In genomic region chr16:75620326-75621169, GRCh38 we compare ENCODE assay signal across 1 cellular context.
TF ChIP-seq lines count a peak whose summit lies in the region.

No MANE protein-coding gene starts in this region.

TF ChIP-seq in K562, 482 proteins besides CTCF, POLR2A, EP300 and RAD21 (continued from another document and continues in another):
- no peak for TF ChIP-seq ZBTB1 (CRISPR knock-in tag; IDR thresholded peaks at IDR 0.05; ENCODE audit: borderline replicate concordance, low read depth)
- TF ChIP-seq JUND (IDR thresholded peaks at IDR 0.05; ENCODE audit: borderline replicate concordance, low read depth, low read length): peak; percentile 44; the same call in 1 of the 2 replicates
- 0 out of 3 replicates have a peak, but pooled peaks have one; percentile 7 for TF ChIP-seq JUND (tag; IDR thresholded peaks at IDR 0.05; ENCODE audit: borderline replicate concordance, low read depth, low read length)
- TF ChIP-seq, protein P1, sequence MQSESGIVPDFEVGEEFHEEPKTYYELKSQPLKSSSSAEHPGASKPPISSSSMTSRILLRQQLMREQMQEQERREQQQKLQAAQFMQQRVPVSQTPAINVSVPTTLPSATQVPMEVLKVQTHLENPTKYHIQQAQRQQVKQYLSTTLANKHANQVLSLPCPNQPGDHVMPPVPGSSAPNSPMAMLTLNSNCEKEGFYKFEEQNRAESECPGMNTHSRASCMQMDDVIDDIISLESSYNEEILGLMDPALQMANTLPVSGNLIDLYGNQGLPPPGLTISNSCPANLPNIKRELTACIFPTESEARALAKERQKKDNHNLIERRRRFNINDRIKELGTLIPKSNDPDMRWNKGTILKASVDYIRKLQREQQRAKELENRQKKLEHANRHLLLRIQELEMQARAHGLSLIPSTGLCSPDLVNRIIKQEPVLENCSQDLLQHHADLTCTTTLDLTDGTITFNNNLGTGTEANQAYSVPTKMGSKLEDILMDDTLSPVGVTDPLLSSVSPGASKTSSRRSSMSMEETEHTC (IDR thresholded peaks at IDR 0.05): 0 out of 2 replicates have a peak, but pooled peaks have one; percentile 25
- TF ChIP-seq, protein P2, sequence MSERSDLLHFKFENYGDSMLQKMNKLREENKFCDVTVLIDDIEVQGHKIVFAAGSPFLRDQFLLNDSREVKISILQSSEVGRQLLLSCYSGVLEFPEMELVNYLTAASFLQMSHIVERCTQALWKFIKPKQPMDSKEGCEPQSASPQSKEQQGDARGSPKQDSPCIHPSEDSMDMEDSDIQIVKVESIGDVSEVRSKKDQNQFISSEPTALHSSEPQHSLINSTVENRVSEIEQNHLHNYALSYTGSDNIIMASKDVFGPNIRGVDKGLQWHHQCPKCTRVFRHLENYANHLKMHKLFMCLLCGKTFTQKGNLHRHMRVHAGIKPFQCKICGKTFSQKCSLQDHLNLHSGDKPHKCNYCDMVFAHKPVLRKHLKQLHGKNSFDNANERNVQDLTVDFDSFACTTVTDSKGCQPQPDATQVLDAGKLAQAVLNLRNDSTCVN (CRISPR knock-in tag; IDR thresholded peaks at IDR 0.05): no peak
- TF ChIP-seq MEIS2 (IDR thresholded peaks at IDR 0.05; ENCODE audit: partially characterized antibody): peak; percentile 66
- peak; percentile 75 for TF ChIP-seq LEF1 (IDR thresholded peaks at IDR 0.05)
- TF ChIP-seq, protein P3, sequence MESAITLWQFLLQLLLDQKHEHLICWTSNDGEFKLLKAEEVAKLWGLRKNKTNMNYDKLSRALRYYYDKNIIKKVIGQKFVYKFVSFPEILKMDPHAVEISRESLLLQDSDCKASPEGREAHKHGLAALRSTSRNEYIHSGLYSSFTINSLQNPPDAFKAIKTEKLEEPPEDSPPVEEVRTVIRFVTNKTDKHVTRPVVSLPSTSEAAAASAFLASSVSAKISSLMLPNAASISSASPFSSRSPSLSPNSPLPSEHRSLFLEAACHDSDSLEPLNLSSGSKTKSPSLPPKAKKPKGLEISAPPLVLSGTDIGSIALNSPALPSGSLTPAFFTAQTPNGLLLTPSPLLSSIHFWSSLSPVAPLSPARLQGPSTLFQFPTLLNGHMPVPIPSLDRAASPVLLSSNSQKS (CRISPR knock-in tag; IDR thresholded peaks at IDR 0.05): 0 out of 2 replicates have a peak, but pooled peaks have one; percentile 23
- peak; percentile 63 for TF ChIP-seq SMARCE1 (IDR thresholded peaks at IDR 0.05)
- TF ChIP-seq, protein P4, sequence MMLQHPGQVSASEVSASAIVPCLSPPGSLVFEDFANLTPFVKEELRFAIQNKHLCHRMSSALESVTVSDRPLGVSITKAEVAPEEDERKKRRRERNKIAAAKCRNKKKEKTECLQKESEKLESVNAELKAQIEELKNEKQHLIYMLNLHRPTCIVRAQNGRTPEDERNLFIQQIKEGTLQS (IDR thresholded peaks at IDR 0.05): peak; percentile 16; the same call in 1 of the 2 replicates
- TF ChIP-seq, protein P4 (CRISPR knock-in tag; conservative IDR thresholded peaks at IDR 0.05): no peak
- TF ChIP-seq TAF9B (IDR thresholded peaks at IDR 0.05; ENCODE audit: partially characterized antibody): peak; percentile 33
- no peak for TF ChIP-seq HDAC3 (IDR thresholded peaks at IDR 0.05; ENCODE audit: borderline replicate concordance, partially characterized antibody)
- TF ChIP-seq ZBTB17 (CRISPR knock-in tag; IDR thresholded peaks at IDR 0.05): 0 out of 2 replicates have a peak, but pooled peaks have one; percentile 31
- peak in 1 of 2 experiments; percentile 11; a peak in 1 of 4 replicates for TF ChIP-seq MAZ (CRISPR knock-in tag; conservative IDR thresholded peaks at IDR 0.05 in 1 of 2, IDR thresholded peaks at IDR 0.05 in 1 of 2)
- TF ChIP-seq JUNB (CRISPR knock-in tag; conservative IDR thresholded peaks at IDR 0.05): no peak
- TF ChIP-seq ZNF609 (CRISPR knock-in tag; IDR thresholded peaks at IDR 0.05; ENCODE audit: borderline replicate concordance): no peak
- TF ChIP-seq MTA1 (IDR thresholded peaks at IDR 0.05; ENCODE audit: borderline replicate concordance): peak; percentile 70; the same call in 1 of the 2 replicates
- peak; percentile 69 for TF ChIP-seq CBFA2T2 (conservative IDR thresholded peaks at IDR 0.05)
- TF ChIP-seq CCAR2 (IDR thresholded peaks at IDR 0.05; ENCODE audit: low read depth, low read length): no peak
- no peak for TF ChIP-seq PTTG1 (tag; IDR thresholded peaks at IDR 0.05; ENCODE audit: low read depth)
- TF ChIP-seq, protein P5, sequence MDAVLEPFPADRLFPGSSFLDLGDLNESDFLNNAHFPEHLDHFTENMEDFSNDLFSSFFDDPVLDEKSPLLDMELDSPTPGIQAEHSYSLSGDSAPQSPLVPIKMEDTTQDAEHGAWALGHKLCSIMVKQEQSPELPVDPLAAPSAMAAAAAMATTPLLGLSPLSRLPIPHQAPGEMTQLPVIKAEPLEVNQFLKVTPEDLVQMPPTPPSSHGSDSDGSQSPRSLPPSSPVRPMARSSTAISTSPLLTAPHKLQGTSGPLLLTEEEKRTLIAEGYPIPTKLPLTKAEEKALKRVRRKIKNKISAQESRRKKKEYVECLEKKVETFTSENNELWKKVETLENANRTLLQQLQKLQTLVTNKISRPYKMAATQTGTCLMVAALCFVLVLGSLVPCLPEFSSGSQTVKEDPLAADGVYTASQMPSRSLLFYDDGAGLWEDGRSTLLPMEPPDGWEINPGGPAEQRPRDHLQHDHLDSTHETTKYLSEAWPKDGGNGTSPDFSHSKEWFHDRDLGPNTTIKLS (IDR thresholded peaks at IDR 0.05; ENCODE audit: borderline replicate concordance, low read depth): no peak
- peak; percentile 87 for TF ChIP-seq NFE2 (IDR thresholded peaks at IDR 0.05; ENCODE audit: low read depth)
- TF ChIP-seq ZNF592 (IDR thresholded peaks at IDR 0.05): peak; percentile 72
- 0 out of 2 replicates have a peak, but pooled peaks have one; percentile 47 for TF ChIP-seq BACH1 (tag; IDR thresholded peaks at IDR 0.05)
- 0 out of 2 replicates have a peak, but pooled peaks have one; percentile 19 for TF ChIP-seq HES1 (IDR thresholded peaks at IDR 0.05; ENCODE audit: low read depth)
- no peak for TF ChIP-seq FOXK1 (CRISPR knock-in tag; IDR thresholded peaks at IDR 0.05; ENCODE audit: borderline replicate concordance)
- 0 out of 2 replicates have a peak, but pooled peaks have one; percentile 18 for TF ChIP-seq GABPB1 (CRISPR knock-in tag; IDR thresholded peaks at IDR 0.05)
- peak; percentile 50; the same call in 1 of the 2 replicates for TF ChIP-seq MTA2 (IDR thresholded peaks at IDR 0.05; ENCODE audit: low read depth)
- TF ChIP-seq TEAD4 (IDR thresholded peaks at IDR 0.05; ENCODE audit: low read length): peak; percentile 83
- no peak for TF ChIP-seq TEAD4 (CRISPR knock-in tag; IDR thresholded peaks at IDR 0.05; ENCODE audit: borderline replicate concordance)
- peak; percentile 26; the same call in 1 of the 2 replicates for TF ChIP-seq ATF7 (IDR thresholded peaks at IDR 0.05)
- TF ChIP-seq SOX6 (IDR thresholded peaks at IDR 0.05): peak; percentile 70; the same call in 1 of the 2 replicates
- TF ChIP-seq NCOR1 (IDR thresholded peaks at IDR 0.05): 0 out of 2 replicates have a peak, but pooled peaks have one; percentile 23
- TF ChIP-seq NRF1 (conservative IDR thresholded peaks at IDR 0.05 in 1 of 2, IDR thresholded peaks at IDR 0.05 in 1 of 2): peak in 1 of 2 experiments; percentile 43; a peak in 1 of 4 replicates
- TF ChIP-seq, protein P6, sequence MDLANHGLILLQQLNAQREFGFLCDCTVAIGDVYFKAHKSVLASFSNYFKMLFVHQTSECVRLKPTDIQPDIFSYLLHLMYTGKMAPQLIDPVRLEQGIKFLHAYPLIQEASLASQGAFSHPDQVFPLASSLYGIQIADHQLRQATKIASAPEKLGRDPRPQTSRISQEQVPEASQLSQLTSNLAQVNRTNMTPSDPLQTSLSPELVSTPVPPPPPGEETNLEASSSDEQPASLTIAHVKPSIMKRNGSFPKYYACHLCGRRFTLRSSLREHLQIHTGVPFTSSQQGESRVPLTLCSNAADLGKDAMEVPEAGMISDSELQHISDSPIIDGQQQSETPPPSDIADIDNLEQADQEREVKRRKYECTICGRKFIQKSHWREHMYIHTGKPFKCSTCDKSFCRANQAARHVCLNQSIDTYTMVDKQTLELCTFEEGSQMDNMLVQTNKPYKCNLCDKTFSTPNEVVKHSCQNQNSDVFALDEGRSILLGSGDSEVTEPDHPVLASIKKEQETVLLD (IDR thresholded peaks at IDR 0.05): 0 out of 2 replicates have a peak, but pooled peaks have one; percentile 56
- TF ChIP-seq ELF4 (CRISPR knock-in tag; IDR thresholded peaks at IDR 0.05): no peak
- TF ChIP-seq NFIC (IDR thresholded peaks at IDR 0.05): peak; percentile 52
- peak; percentile 65; the same call in 1 of the 2 replicates for TF ChIP-seq L3MBTL2 (IDR thresholded peaks at IDR 0.05)
- 0 out of 2 replicates have a peak, but pooled peaks have one; percentile 56 for TF ChIP-seq KLF16 (IDR thresholded peaks at IDR 0.05)
- no peak for TF ChIP-seq ZNF253 (CRISPR knock-in tag; conservative IDR thresholded peaks at IDR 0.05)
- TF ChIP-seq BHLHE40 (IDR thresholded peaks at IDR 0.05; ENCODE audit: low read length): 0 out of 2 replicates have a peak, but pooled peaks have one; percentile 14
- peak; percentile 53; the same call in 1 of the 2 replicates for TF ChIP-seq JUN (IDR thresholded peaks at IDR 0.05; ENCODE audit: borderline replicate concordance, low read depth, low read length)
- TF ChIP-seq JUN (CRISPR knock-in tag; IDR thresholded peaks at IDR 0.05; ENCODE audit: borderline replicate concordance): no peak
- peak; percentile 30; the same call in 1 of the 2 replicates for TF ChIP-seq MAFK (IDR thresholded peaks at IDR 0.05; ENCODE audit: low read length)
- TF ChIP-seq ZNF766 (CRISPR knock-in tag; conservative IDR thresholded peaks at IDR 0.05): 0 out of 2 replicates have a peak, but pooled peaks have one; percentile 25
- 0 out of 2 replicates have a peak, but pooled peaks have one; percentile 10 for TF ChIP-seq SMARCC2 (IDR thresholded peaks at IDR 0.05; ENCODE audit: low read depth)
- TF ChIP-seq STAT5A (IDR thresholded peaks at IDR 0.05; ENCODE audit: borderline replicate concordance, low read length): peak; percentile 57; the same call in 1 of the 2 replicates
- TF ChIP-seq ZEB2 (IDR thresholded peaks at IDR 0.05): peak; percentile 71
- 0 out of 2 replicates have a peak, but pooled peaks have one; percentile 26 for TF ChIP-seq KLF6 (CRISPR knock-in tag; IDR thresholded peaks at IDR 0.05; ENCODE audit: borderline replicate concordance)
